In genomic region chr20:3795511-3796468, GRCh38 we compare ENCODE assay signal across 8 cellular contexts. TPM values are rescaled to one million over a fixed set of nuclear protein-coding genes. Genes with fewer than 3 reads are reported as not detected.
A peak's percentile ranks its signal among the peaks of the same experiment; 100 is the strongest.
DNase-seq lines count a peak whose midpoint lies in the region; ATAC-seq, FAIRE-seq and TF ChIP-seq lines count a peak whose summit lies in the region.

TSS of gene CDC25B (plus strand) at chr20:3796310. CDS start at chr20:3796532, 222 bp downstream.

- H3K4me1 Mint-ChIP-seq in brain, result peaks cover 51% of the 10 kb centered on the region

- WGBS in A549 (ENCODE audit: missing lambda C conversion rate), result 6% methylated on average over 50 of the region's 69 CpGs

- peak; percentile 7 for FAIRE-seq in A549 (lab: Jason Lieb, UNC)

- POLR2A ChIA-PET in A549 (lab: Yijun Ruan, JAX), result interaction anchor here (0.7 to 2.2 kb wide), 11 partner anchors 9 to 812 kb away, joined by 3 to 36 read pairs (median 4); partner anchors contain the start of genes AP5S1, CENPB and SPEF1

- H3K27ac Mint-ChIP-seq in brain, result peak within 1 kb of the TSS; percentile 91 to 98 (median 94)

- ATAC-seq in A549 (peak; percentile 88 to 91), GM18861 (IDR thresholded peaks at IDR 0.05; ENCODE audit: unreplicated experiment) (peak; percentile 56), HG03103 (IDR thresholded peaks at IDR 0.05; ENCODE audit: low read depth, unreplicated experiment) (peak; percentile 46)

- peaks cover 10% of the 10 kb centered on the region for H3K36me3 Mint-ChIP-seq in brain

- peaks cover 7% of the 10 kb centered on the region for H3K27me3 Mint-ChIP-seq in brain

- peak; percentile 38 to 51; a peak in 4 of 5 replicates for TF ChIP-seq RAD21 in A549 (conservative IDR thresholded peaks at IDR 0.05 in 1 of 2, IDR thresholded peaks at IDR 0.05 in 1 of 2)

- H3K4me1 ChIP-seq in A549 (peaks cover 36% of the 10 kb centered on the region), iPS-15b (ENCODE audit: control insufficient read depth, insufficient read depth, low read length) (peaks cover 12% of the 10 kb centered on the region), skeletal muscle satellite cell (ENCODE audit: control insufficient read depth, insufficient read depth, low read length) (peaks cover 34% of the 10 kb centered on the region)

- H3K4me2 ChIP-seq in A549, result peak within 1 kb of the TSS; percentile 84
- H3K4me2 ChIP-seq in skeletal muscle satellite cell (ENCODE audit: low read length), result peak within 1 kb of the TSS; percentile 94

- no peak for TF ChIP-seq EP300 in A549 (IDR thresholded peaks at IDR 0.05)

- TF ChIP-seq CTCF in A549 (IDR thresholded peaks at IDR 0.05) (peak; percentile 37; the same call in 2 of the 3 replicates), brain (conservative IDR thresholded peaks at IDR 0.05) (peak in 1 of 2 experiments; percentile 59)

- DNase-seq in A549 (ENCODE audit: low read depth in 1 of 2, low spot score in 1 of 2), result peak; percentile 96 to 97
- peak; percentile 96 for DNase-seq in NCI-H2171 (lab: John Stamatoyannopoulos, UW)
- peak; percentile 82 for DNase-seq in UCSD-AML1 (lab: John Stamatoyannopoulos, UW; ENCODE audit: unreplicated experiment)

- peak within 1 kb of the TSS; percentile 84 for H3K4me3 ChIP-seq in A549
- H3K4me3 ChIP-seq in iPS-15b (ENCODE audit: low read depth, low read length), result peak within 1 kb of the TSS; percentile 90
- peak within 1 kb of the TSS; percentile 70 for H3K4me3 ChIP-seq in skeletal muscle satellite cell (ENCODE audit: low read length)

- H3K36me3 ChIP-seq in iPS-15b (ENCODE audit: control insufficient read depth, insufficient read depth, low read length), result peaks cover 1% of the 10 kb centered on the region
- peaks cover 32% of the 10 kb centered on the region for H3K36me3 ChIP-seq in skeletal muscle satellite cell (ENCODE audit: insufficient read depth, low read length)

- CTCF ChIA-PET in A549 (lab: Yijun Ruan, JAX), result interaction anchor here (0.6 to 3.3 kb wide), 8 partner anchors 9 to 415 kb away, joined by 3 to 29 read pairs (median 5); partner anchors contain the start of genes CENPB and SPEF1

- H3K9me3 Mint-ChIP-seq in brain, result peaks cover 0 to 4% (median 0%) of the 10 kb centered on the region in 5 experiments

- H3K27me3 ChIP-seq in iPS-15b (ENCODE audit: control insufficient read depth, insufficient read depth, low read length) (peaks cover 12% of the 10 kb centered on the region), skeletal muscle satellite cell (ENCODE audit: control insufficient read depth, insufficient read depth, low read length) (no peaks in the 10 kb centered on the region)

- no peaks in the 10 kb centered on the region for H3K9me3 ChIP-seq in A549
- H3K9me3 ChIP-seq in iPS-15b (ENCODE audit: control insufficient read depth, insufficient read depth, low read length), result no peaks in the 10 kb centered on the region
- no peaks in the 10 kb centered on the region for H3K9me3 ChIP-seq in skeletal muscle satellite cell (replicated peaks; ENCODE audit: low read length)

- TF ChIP-seq POLR2A in A549 (IDR thresholded peaks at IDR 0.05; ENCODE audit: low read length), result peak; percentile 89

- H3K4me3 Mint-ChIP-seq in brain, result peak within 1 kb of the TSS; percentile 87 to 91 (median 89)

- peak within 1 kb of the TSS; percentile 98 to 99 for H3K27ac ChIP-seq in A549

- peak within 1 kb of the TSS; percentile 70 for H3K9ac ChIP-seq in iPS-15b (ENCODE audit: low read depth, low read length)
- peak within 1 kb of the TSS; percentile 84 for H3K9ac ChIP-seq in skeletal muscle satellite cell (ENCODE audit: low read depth, low read length)

TF ChIP-seq in A549, 52 proteins besides CTCF, POLR2A, EP300 and RAD21 (continues in another document):
- no peak for TF ChIP-seq ZC3H11A (IDR thresholded peaks at IDR 0.05)
- peak; percentile 88 for TF ChIP-seq MAX (IDR thresholded peaks at IDR 0.05)
- TF ChIP-seq MAFK (IDR thresholded peaks at IDR 0.05; ENCODE audit: partially characterized antibody), result no peak
- TF ChIP-seq KDM1A (IDR thresholded peaks at IDR 0.05; ENCODE audit: low read depth), result peak; percentile 98
- peak; percentile 65 to 97; a peak in 4 of 5 replicates for TF ChIP-seq JUN (IDR thresholded peaks at IDR 0.05)
- peak; percentile 16; the same call in 1 of the 2 replicates for TF ChIP-seq GATA3 (IDR thresholded peaks at IDR 0.05; ENCODE audit: borderline replicate concordance)
- peak; percentile 9; the same call in 1 of the 2 replicates for TF ChIP-seq RFX5 (IDR thresholded peaks at IDR 0.05)
- TF ChIP-seq TP53 (CRISPR knock-in tag; IDR thresholded peaks at IDR 0.05), result peak; percentile 35; the same call in 1 of the 2 replicates
- TF ChIP-seq HMGXB4 (CRISPR knock-in tag; IDR thresholded peaks at IDR 0.05; ENCODE audit: borderline replicate concordance), result no peak; the same call in 1 of the 2 replicates
- TF ChIP-seq HEYL (CRISPR knock-in tag; IDR thresholded peaks at IDR 0.05), result no peak
- no peak for TF ChIP-seq EHMT2 (IDR thresholded peaks at IDR 0.05; ENCODE audit: low read depth)
- peak; percentile 25; the same call in 1 of the 2 replicates for TF ChIP-seq HOXA7 (CRISPR knock-in tag; IDR thresholded peaks at IDR 0.05)
- 0 out of 2 replicates have a peak, but pooled peaks have one; percentile 3 for TF ChIP-seq TFCP2L1 (CRISPR knock-in tag; IDR thresholded peaks at IDR 0.05)
- TF ChIP-seq JUNB (IDR thresholded peaks at IDR 0.05), result no peak
- no peak for TF ChIP-seq ATOH8 (CRISPR knock-in tag; IDR thresholded peaks at IDR 0.05; ENCODE audit: low read depth)
- TF ChIP-seq POLR2AphosphoS2 (conservative IDR thresholded peaks at IDR 0.05; ENCODE audit: low read length), result no peak
- TF ChIP-seq MYC (IDR thresholded peaks at IDR 0.05; ENCODE audit: borderline replicate concordance, low read length), result 0 out of 2 replicates have a peak, but pooled peaks have one; percentile 43
- peak; percentile 56; the same call in 1 of the 2 replicates for TF ChIP-seq PBX3 (IDR thresholded peaks at IDR 0.05)
- no peak for TF ChIP-seq CBX8 (IDR thresholded peaks at IDR 0.05)
- peak; percentile 84; the same call in 1 of the 2 replicates for TF ChIP-seq CHD4 (IDR thresholded peaks at IDR 0.05; ENCODE audit: borderline replicate concordance)
- no peak for TF ChIP-seq ZFP36 (IDR thresholded peaks at IDR 0.05; ENCODE audit: borderline replicate concordance, partially characterized antibody)
- TF ChIP-seq RARB (CRISPR knock-in tag; IDR thresholded peaks at IDR 0.05), result no peak
- no peak; the same call in 1 of the 2 replicates for TF ChIP-seq E2F6 (IDR thresholded peaks at IDR 0.05; ENCODE audit: borderline replicate concordance, low read depth)
- TF ChIP-seq HDAC2 (IDR thresholded peaks at IDR 0.05), result peak; percentile 97

RNA-seq across cellular contexts. Expression of gene CDC25B, which starts in this region (rescaled TPM):
- polyA plus RNA-seq in A549 (2011; rRNA removed), result 133 and 136 TPM in 2 replicates
- polyA plus RNA-seq in A549 (2012; cell fraction: cytosol; rRNA removed), result 173 and 193 TPM in 2 replicates
- polyA plus RNA-seq in A549 (2012; cell fraction: nucleus; rRNA removed), result 307 and 346 TPM in 2 replicates
- 129 to 150 TPM (median 140 TPM) in 3 replicates for polyA plus RNA-seq in A549 (2017; fragmentation: RNase III; extraction: RNeasy Plus Mini Kit Qiagen cat#74134 plus additional on column Dnase treatment)
- 101 and 126 TPM in 2 replicates for polyA minus RNA-seq in A549 (2011; rRNA and poly(A)+ RNA removed)
- polyA plus RNA-seq in brain (ENCODE audit: insufficient read depth, low read depth, low replicate concordance), result 139 TPM
- total RNA-seq in skeletal muscle satellite cell (2012; rRNA removed), result 26.6 and 32.2 TPM in 2 replicates

Comparison
In these comparisons a context has a peak if more than half of its experiments do, and no peak if none do; other contexts are left out.
1. Peak in every context shown above with its lines: DNase-seq, ATAC-seq, H3K4me3 ChIP-seq and H3K27ac ChIP-seq.